Comparison of ENCODE assay signal across 17 cellular contexts in genomic region chr7:630111-630511, GRCh38.
"Had no signal": no experiment of that assay in that cellular context is flagged by ENCODE, and none has a peak within 500 bp of the region (broad histone marks: within the 10 kb centered on the region; RNA-seq: fewer than 3 reads in every experiment).

No MANE protein-coding gene starts in this region.

- H3K9ac ChIP-seq: neural progenitor cell had no signal

- H3K4me3 ChIP-seq: dorsolateral prefrontal cortex, neural progenitor cell, ovary, right lobe of liver, stomach, tibial artery had no signal

- H3K4me1 ChIP-seq: neural progenitor cell, right lobe of liver, tibial artery had no signal

- DNase-seq: cerebellar nuclear complex; effector CD4-positive, alpha-beta T cell; hypothalamus; mesenchymal stem cell; naive thymus-derived CD4-positive, alpha-beta T cell; nucleus accumbens; right lobe of liver; small intestine; stimulated activated CD4-positive, alpha-beta T cell treated with anti-CD3 and anti-CD28 coated beads, Interleukin-12 subunit alpha, Interleukin-12 subunit beta, amount 100 ng/mL, for 4 hours; stimulated activated CD4-positive, alpha-beta T cell treated with anti-CD3 and anti-CD28 coated beads, Interleukin-1b, Interleukin-23, amount 100 ng/mL, for 48 hours; stimulated activated CD4-positive, alpha-beta T cell treated with anti-CD3 and anti-CD28 coated beads, Interleukin-4, amount 100 ng/mL, for 24 hours; stimulated activated naive CD4-positive, alpha-beta T cell treated with Interleukin-2 at 50 U/mL for 16 hours; stomach; tibial artery had no signal

- H3K27ac ChIP-seq: dorsolateral prefrontal cortex, neural progenitor cell, ovary, right lobe of liver, stomach, tibial artery had no signal

- H3K9me3 ChIP-seq: ovary had no signal

- H3K27me3 ChIP-seq: dorsolateral prefrontal cortex, neural progenitor cell, ovary, right lobe of liver, stomach, tibial artery had no signal

- H3K36me3 ChIP-seq: neural progenitor cell, ovary, right lobe of liver, stomach, tibial artery had no signal
